ENCODE assay signal across 26 cellular contexts in genomic region chr11:96103721-96104120, GRCh38.
DNase-seq lines count a peak whose midpoint lies in the region; ATAC-seq, FAIRE-seq and TF ChIP-seq lines count a peak whose summit lies in the region.
"Had no signal": no experiment of that assay in that cellular context is flagged by ENCODE, and none has a peak within 500 bp of the region (broad histone marks: within the 10 kb centered on the region; RNA-seq: fewer than 3 reads in every experiment).

No MANE protein-coding gene starts in this region.

- H3K36me3 Mint-ChIP-seq in Calu3 (ENCODE audit: insufficient read depth, unreplicated experiment) (peaks cover 5% of the 10 kb centered on the region), chondrocyte (ENCODE audit: low read depth) (no peaks in the 10 kb centered on the region)
- peaks cover 3 to 39% (median 15%) of the 10 kb centered on the region in 3 donors for H3K36me3 Mint-ChIP-seq in naive thymus-derived CD8-positive, alpha-beta T cell
- H3K36me3 Mint-ChIP-seq: natural killer cell treated with Interleukin-12 subunit alpha and Interleukin-12 subunit beta and Interleukin-15 and Interleukin-18, amount 100 ng/mL, for 72 hours had no signal

- H3K36me3 ChIP-seq in HepG2 (replicated peaks in 1 of 2; ENCODE audit: control insufficient read depth in 1 of 2, insufficient read depth in 2 of 2, low read length in 2 of 2) = peaks cover 2 to 3% of the 10 kb centered on the region in 2 experiments; a peak in 1 of 5 replicates
- H3K36me3 ChIP-seq: cardiac muscle cell had no signal

- H3K27ac ChIP-seq in AG04450 (ENCODE audit: low read depth, low read length) = peak overlapping the region; percentile 69
- no peak overlapping the region for H3K27ac ChIP-seq in HepG2 (ENCODE audit: extremely low read length, insufficient read depth, low read length)
- H3K27ac ChIP-seq: C4-2B, cardiac muscle cell had no signal

- H4K20me1 ChIP-seq in HepG2 (ENCODE audit: insufficient read depth, low read length) = no peaks in the 10 kb centered on the region

- no peak for FAIRE-seq in HepG2 (lab: Jason Lieb, UNC)

- CTCF ChIA-PET in AG04450 (lab: Charles Lee) = interaction anchor here (1.0 to 1.2 kb wide), 2 partner anchors 10 to 238 kb away, joined by 3 read pairs; no protein-coding TSS in a partner anchor
- CTCF ChIA-PET in Calu3 (lab: Charles Lee) = no interaction called here
- CTCF ChIA-PET in HepG2 (lab: Yijun Ruan, JAX; ENCODE audit: low intra/inter-chr PET ratio, low total read pairs) = no interaction called here

- H3K27me3 Mint-ChIP-seq in Calu3 (ENCODE audit: unreplicated experiment) (no peaks in the 10 kb centered on the region), chondrocyte (ENCODE audit: low read depth) (no peaks in the 10 kb centered on the region)
- H3K27me3 Mint-ChIP-seq in naive thymus-derived CD8-positive, alpha-beta T cell = no peaks in the 10 kb centered on the region
- H3K27me3 Mint-ChIP-seq: natural killer cell treated with Interleukin-12 subunit alpha and Interleukin-12 subunit beta and Interleukin-15 and Interleukin-18, amount 100 ng/mL, for 72 hours; stimulated activated naive B cell treated with anti-CD40 and anti-IgM and Interleukin-4, amounts not matched to agents 10 μg/mL and 1 μg/mL and 100 μg/mL, for 72 hours had no signal

- TF ChIP-seq CTCF in AG04450 (IDR thresholded peaks at IDR 0.05; ENCODE audit: low read depth, low read length) (no peak), Calu3 (IDR thresholded peaks at IDR 0.05; ENCODE audit: unreplicated experiment) (no peak), chondrocyte (IDR thresholded peaks at IDR 0.05) (no peak), HepG2 (CRISPR knock-in tag; IDR thresholded peaks at IDR 0.05) (no peak)

- H3K4me1 Mint-ChIP-seq in Calu3 (ENCODE audit: low read depth, unreplicated experiment) (peaks cover 33% of the 10 kb centered on the region), chondrocyte (ENCODE audit: low read depth) (peaks cover 69% of the 10 kb centered on the region)
- peaks cover 29 to 76% (median 58%) of the 10 kb centered on the region in 4 donors for H3K4me1 Mint-ChIP-seq in naive thymus-derived CD8-positive, alpha-beta T cell

- no peaks in the 10 kb centered on the region for H3K9me3 ChIP-seq in AG04450 (ENCODE audit: control insufficient read depth, insufficient read depth, low read length)
- H3K9me3 ChIP-seq in HepG2 (ENCODE audit: low read length) = no peaks in the 10 kb centered on the region

- intact Hi-C loops in Calu3 (cut with micrococcal nuclease; ENCODE audit: unreplicated experiment) = no loop called here
- intact Hi-C loops in HepG2 (cut with micrococcal nuclease; ENCODE audit: unreplicated experiment) = no loop called here

- H3K27me3 ChIP-seq in AG04450 (ENCODE audit: control insufficient read depth, insufficient read depth, low read length) (no peaks in the 10 kb centered on the region), HepG2 (ENCODE audit: control insufficient read depth in 1 of 2, insufficient read depth in 2 of 2, low read length in 2 of 2) (no peaks in the 10 kb centered on the region)
- H3K27me3 ChIP-seq: cardiac muscle cell had no signal

- peaks cover 3% of the 10 kb centered on the region for H3K79me2 ChIP-seq in HepG2 (ENCODE audit: insufficient read depth, low read length)

- no peak overlapping the region for H2AFZ ChIP-seq in HepG2 (ENCODE audit: low read length)

- POLR2A ChIA-PET in AG04450 (lab: Yijun Ruan, JAX) (no interaction called here), HepG2 (lab: Yijun Ruan, JAX) (no interaction called here)
- POLR2A ChIA-PET in naive thymus-derived CD8-positive, alpha-beta T cell (lab: Charles Lee) = no interaction called here

- no peak for TF ChIP-seq POLR2A in HepG2 (IDR thresholded peaks at IDR 0.05; ENCODE audit: insufficient read depth in 1 of 2, low read depth in 2 of 2, low read length in 2 of 2)

- H3K4me2 ChIP-seq in HepG2 (ENCODE audit: low read depth, low read length) = no peak overlapping the region

- 99% methylated on average over 6 of the region's 6 CpGs for WGBS in HepG2 (ENCODE audit: low lambda C conversion rate)

- H3K4me3 Mint-ChIP-seq in Calu3 (ENCODE audit: low read depth, unreplicated experiment) = no peak overlapping the region
- no peak overlapping the region for H3K4me3 Mint-ChIP-seq in chondrocyte (ENCODE audit: unreplicated experiment)
- peak overlapping the region in 2 of 10 donors; percentile 11 to 30 for H3K4me3 Mint-ChIP-seq in naive thymus-derived CD8-positive, alpha-beta T cell
- H3K4me3 Mint-ChIP-seq: immature natural killer cell; natural killer cell treated with Interleukin-12 subunit alpha and Interleukin-12 subunit beta and Interleukin-15 and Interleukin-18, amount 100 ng/mL, for 72 hours; stimulated activated naive B cell treated with anti-CD40 and anti-IgM and Interleukin-4, amounts not matched to agents 10 μg/mL and 1 μg/mL and 100 μg/mL, for 72 hours had no signal

- peaks cover 86% of the 10 kb centered on the region for H3K4me1 ChIP-seq in HepG2 (ENCODE audit: insufficient read depth, low read length)

- TF ChIP-seq RAD21 in HepG2 (CRISPR knock-in tag; IDR thresholded peaks at IDR 0.05) = no peak

- BruUV-seq in Calu3 (replicated peaks; lab: Mats Ljungman, UMichigan) (no TSS peak), HepG2 (replicated peaks; lab: Mats Ljungman, UMichigan) (no TSS peak)

- no peak for ATAC-seq in naive thymus-derived CD8-positive, alpha-beta T cell
- ATAC-seq in GM19023 (IDR thresholded peaks at IDR 0.05; ENCODE audit: unreplicated experiment) = no peak
- ATAC-seq in HepG2 = no peak
- ATAC-seq: left colon; natural killer cell treated with Interleukin-12 subunit alpha and Interleukin-12 subunit beta and Interleukin-15 and Interleukin-18, amount 100 ng/mL, for 72 hours; sciatic nerve; stimulated activated naive B cell treated with anti-CD40 and anti-IgM and Interleukin-4, amounts not matched to agents 10 μg/mL and 1 μg/mL and 100 μg/mL, for 72 hours had no signal

- H3K9me3 Mint-ChIP-seq in Calu3 (ENCODE audit: low read depth, unreplicated experiment) (no peaks in the 10 kb centered on the region), chondrocyte (ENCODE audit: low read depth) (peaks cover 2% of the 10 kb centered on the region)
- no peaks in the 10 kb centered on the region for H3K9me3 Mint-ChIP-seq in naive thymus-derived CD8-positive, alpha-beta T cell
- H3K9me3 Mint-ChIP-seq: immature natural killer cell; natural killer cell treated with Interleukin-12 subunit alpha and Interleukin-12 subunit beta and Interleukin-15 and Interleukin-18, amount 100 ng/mL, for 72 hours; stimulated activated naive B cell treated with anti-CD40 and anti-IgM and Interleukin-4, amounts not matched to agents 10 μg/mL and 1 μg/mL and 100 μg/mL, for 72 hours had no signal

- H3K4me3 ChIP-seq in AG04450 (ENCODE audit: low read depth, low read length) (no peak overlapping the region), HepG2 (replicated peaks in 1 of 3; ENCODE audit: insufficient read depth in 1 of 3, low read depth in 2 of 3, low read length in 3 of 3) (no peak overlapping the region)
- H3K4me3 ChIP-seq: cardiac muscle cell had no signal

- no peak overlapping the region for H3K9ac ChIP-seq in HepG2 (ENCODE audit: insufficient read depth, low read depth, low read length)

- DNase-seq in AG04450 (ENCODE audit: low read depth, low spot score) = no peak
- DNase-seq in Calu3 = no peak
- no peak for DNase-seq in chondrocyte (ENCODE audit: low spot score)
- no peak for DNase-seq in naive thymus-derived CD8-positive, alpha-beta T cell
- DNase-seq in epidermal melanocyte (ENCODE audit: insufficient read length, low spot score) = no peak
- no peak for DNase-seq in NK-92 (lab: John Stamatoyannopoulos, UW; ENCODE audit: unreplicated experiment)
- DNase-seq in HepG2 (ENCODE audit: low spot score) = no peak
- DNase-seq: activated CD4-positive, alpha-beta T cell treated with anti-CD3 and anti-CD28 coated beads for 48 hours; activated naive CD4-positive, alpha-beta T cell; activated T-cell treated with anti-CD3 and anti-CD28 coated beads, Interleukin-2, amount 50 U/mL, for 48 hours; cortex of kidney; HCEC 1CT; hippocampal formation; immature natural killer cell; left colon; MV-4-11; NCI-H146; NCI-H2107; posterior cingulate gyrus; stimulated activated CD4-positive, alpha-beta T cell treated with anti-CD3 and anti-CD28 coated beads, Interleukin-15, amount 100 ng/mL, for 24 hours; stimulated activated naive B cell treated with anti-CD40 and anti-IgM and Interleukin-4, amounts not matched to agents 10 μg/mL and 1 μg/mL and 100 μg/mL, for 72 hours had no signal

- H3K27ac Mint-ChIP-seq in Calu3 (ENCODE audit: unreplicated experiment) = peak overlapping the region; percentile 45
- H3K27ac Mint-ChIP-seq in chondrocyte (ENCODE audit: unreplicated experiment) = peak overlapping the region; percentile 94
- H3K27ac Mint-ChIP-seq in naive thymus-derived CD8-positive, alpha-beta T cell = peak overlapping the region; percentile 17 to 96 (median 60)
- H3K27ac Mint-ChIP-seq: immature natural killer cell; natural killer cell treated with Interleukin-12 subunit alpha and Interleukin-12 subunit beta and Interleukin-15 and Interleukin-18, amount 100 ng/mL, for 72 hours had no signal

- in situ Hi-C loops in HepG2 (cut with HindIII; ENCODE audit: extremely low pct_ligation_motif_present, low pct_unique_long_range_greater_than_20kb) = no loop called here

- TF ChIP-seq EP300 in HepG2 (IDR thresholded peaks at IDR 0.05; ENCODE audit: low read depth in 2 of 2, low read length in 2 of 2) (no peak), HepG2 (CRISPR knock-in tag; IDR thresholded peaks at IDR 0.05; ENCODE audit: borderline replicate concordance) (no peak)

TF ChIP-seq in HepG2, 621 proteins besides CTCF, POLR2A, EP300 and RAD21 (continues in another document):
- TF ChIP-seq KDM6A (CRISPR knock-in tag; IDR thresholded peaks at IDR 0.05; ENCODE audit: low read depth) (no peak), ZNF317 (CRISPR knock-in tag; IDR thresholded peaks at IDR 0.05) (no peak), SUZ12 (IDR thresholded peaks at IDR 0.05; ENCODE audit: low read depth, low read length) (no peak), SOX5 (CRISPR knock-in tag; IDR thresholded peaks at IDR 0.05; ENCODE audit: borderline replicate concordance) (no peak), ZNF737 (CRISPR knock-in tag; IDR thresholded peaks at IDR 0.05; ENCODE audit: borderline replicate concordance) (no peak), ZNF432 (CRISPR knock-in tag; IDR thresholded peaks at IDR 0.05; ENCODE audit: borderline replicate concordance) (no peak), THAP11 (CRISPR knock-in tag; IDR thresholded peaks at IDR 0.05) (no peak)
